Comparison of ENCODE assay signal across 9 cellular contexts in the genomic region with DNA sequence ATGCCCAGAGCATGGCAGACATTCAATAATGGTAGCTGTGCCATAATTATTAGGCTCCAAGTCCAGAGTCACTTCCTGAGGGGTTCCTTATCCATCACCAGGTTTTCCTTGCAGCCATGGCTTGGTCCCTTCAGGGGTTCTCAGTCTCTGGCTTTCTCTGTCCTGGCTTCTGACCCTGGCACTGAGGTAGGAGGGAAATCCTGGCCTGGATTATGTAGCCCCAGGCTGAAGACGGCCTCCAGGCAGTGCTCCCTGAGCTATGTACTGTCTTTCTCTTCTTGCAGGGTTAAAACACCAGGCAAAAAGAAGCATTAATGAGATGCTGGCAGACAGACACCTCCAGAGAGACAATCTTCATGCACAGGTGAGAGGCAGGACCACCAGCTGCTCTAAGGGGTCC. TPM values are rescaled to one million over a fixed set of nuclear protein-coding genes. Genes with fewer than 3 reads are reported as not detected.
DNase-seq lines count a peak whose midpoint lies in the region; ATAC-seq and TF ChIP-seq lines count a peak whose summit lies in the region.
"Had no signal": no experiment of that assay in that cellular context is flagged by ENCODE, and none has a peak within 500 bp of the region (broad histone marks: within the 10 kb centered on the region; RNA-seq: fewer than 3 reads in every experiment).

No MANE protein-coding gene starts in this region.

- H3K27ac Mint-ChIP-seq in Calu3 (ENCODE audit: unreplicated experiment): no peak overlapping the region
- H3K27ac Mint-ChIP-seq: mesothelial cell of epicardium had no signal

- peaks cover 0 to 31% (median 0%) of the 10 kb centered on the region in 3 donors for H3K36me3 ChIP-seq in esophagus squamous epithelium

- H3K4me3 Mint-ChIP-seq in Calu3 (ENCODE audit: low read depth, unreplicated experiment): no peak overlapping the region
- H3K4me3 Mint-ChIP-seq: mesothelial cell of epicardium had no signal

- CTCF ChIA-PET in Calu3 (lab: Charles Lee): no interaction called here

- peaks cover 0 to 19% (median 0%) of the 10 kb centered on the region in 3 donors for H3K4me1 ChIP-seq in esophagus squamous epithelium

- in situ Hi-C loops in astrocyte of the spinal cord (cut with HindIII; ENCODE audit: low sequenced_read_pairs): no loop called here

- H3K9me3 Mint-ChIP-seq in Calu3 (ENCODE audit: low read depth, unreplicated experiment): no peaks in the 10 kb centered on the region
- H3K9me3 Mint-ChIP-seq: mesothelial cell of epicardium had no signal

- H3K4me1 Mint-ChIP-seq in Calu3 (ENCODE audit: low read depth, unreplicated experiment): peaks cover 33% of the 10 kb centered on the region
- H3K4me1 Mint-ChIP-seq: mesothelial cell of epicardium had no signal

- no peak for TF ChIP-seq POLR2A in esophagus squamous epithelium (IDR thresholded peaks at IDR 0.05)

- peaks cover 7% of the 10 kb centered on the region for H3K36me3 Mint-ChIP-seq in Calu3 (ENCODE audit: insufficient read depth, unreplicated experiment)
- H3K36me3 Mint-ChIP-seq: mesothelial cell of epicardium had no signal

- TF ChIP-seq CTCF in Calu3 (IDR thresholded peaks at IDR 0.05; ENCODE audit: unreplicated experiment) (no peak), astrocyte of the spinal cord (IDR thresholded peaks at IDR 0.05; ENCODE audit: low read depth, low read length) (no peak), esophagus squamous epithelium (IDR thresholded peaks at IDR 0.05) (no peak)

- H3K27ac ChIP-seq in esophagus squamous epithelium: no peak overlapping the region

- H3K4me3 ChIP-seq in astrocyte of the spinal cord (ENCODE audit: low read depth, low read length): no peak overlapping the region
- no peak overlapping the region for H3K4me3 ChIP-seq in esophagus squamous epithelium

- intact Hi-C loops in Calu3 (cut with micrococcal nuclease; ENCODE audit: unreplicated experiment) (loop anchor here (10.0 kb wide), 2 partner anchors 95 to 165 kb away; no protein-coding TSS in a partner anchor), esophagus squamous epithelium (cut with DNase I) (loop anchor here (5.0 kb wide), 1 partner anchor 117 kb away; no protein-coding TSS in a partner anchor)

- H3K27me3 ChIP-seq in esophagus squamous epithelium: peaks cover 0 to 13% (median 0%) of the 10 kb centered on the region in 4 donors

- no peaks in the 10 kb centered on the region for H3K9me3 ChIP-seq in esophagus squamous epithelium

- ATAC-seq in GM21529 (IDR thresholded peaks at IDR 0.05; ENCODE audit: unreplicated experiment): no peak
- ATAC-seq in GM19467 (IDR thresholded peaks at IDR 0.05; ENCODE audit: unreplicated experiment): no peak

- H3K27me3 Mint-ChIP-seq in Calu3 (ENCODE audit: unreplicated experiment): no peaks in the 10 kb centered on the region

- DNase-seq in Calu3: peak; percentile 69
- peak; percentile 87 for DNase-seq in H4 (ENCODE audit: low spot score)
- peak; percentile 43 for DNase-seq in NCI-H446 treated with DMSO at 0.1 percent for 48 hours (lab: John Stamatoyannopoulos, UW)
- peak; percentile 96 for DNase-seq in astrocyte of the spinal cord (ENCODE audit: low read depth, low spot score)
- peak; percentile 89 for DNase-seq in kidney tubule cell (ENCODE audit: low spot score)
- DNase-seq in esophagus squamous epithelium (lab: John Stamatoyannopoulos, UW): no peak

- WGBS in esophagus squamous epithelium, 2 donors: 43 to 50% methylated on average over 1 of the region's 1 CpG

- no TSS peak for BruUV-seq in Calu3 (replicated peaks; lab: Mats Ljungman, UMichigan)

RNA-seq across cellular contexts. Expression of gene PADI3, which starts 9.5 kb away (rescaled TPM):
- total RNA-seq in Calu3 (2022) (0.21 and 0.22 TPM in 2 replicates), esophagus squamous epithelium (1 to 10 TPM in 3 of 4 donors, under 1 TPM in 1; 0.64 to 9.9 (median 2.3) TPM)
- 5.7 and 6.0 TPM in 2 replicates for total RNA-seq in H4 (2014; rRNA removed; shearing (Covaris generic))
- total RNA-seq: mesothelial cell of epicardium had no signal

RNA-seq across cellular contexts. Expression of gene PADI1, which starts 34.5 kb away (rescaled TPM):
- total RNA-seq in Calu3 (2022): 2.3 and 4.5 TPM in 2 replicates
- 0.02 and 1.0 TPM in 2 replicates for total RNA-seq in H4 (2014; rRNA removed; shearing (Covaris generic))
- total RNA-seq in esophagus squamous epithelium: 100 to 1,000 TPM in 2 of 4 donors, 10 to 100 TPM in 2; 45.3 to 121 (median 75.1) TPM
- total RNA-seq: mesothelial cell of epicardium had no signal
